ENCODE assay signal across 8 cellular contexts in the genomic region with DNA sequence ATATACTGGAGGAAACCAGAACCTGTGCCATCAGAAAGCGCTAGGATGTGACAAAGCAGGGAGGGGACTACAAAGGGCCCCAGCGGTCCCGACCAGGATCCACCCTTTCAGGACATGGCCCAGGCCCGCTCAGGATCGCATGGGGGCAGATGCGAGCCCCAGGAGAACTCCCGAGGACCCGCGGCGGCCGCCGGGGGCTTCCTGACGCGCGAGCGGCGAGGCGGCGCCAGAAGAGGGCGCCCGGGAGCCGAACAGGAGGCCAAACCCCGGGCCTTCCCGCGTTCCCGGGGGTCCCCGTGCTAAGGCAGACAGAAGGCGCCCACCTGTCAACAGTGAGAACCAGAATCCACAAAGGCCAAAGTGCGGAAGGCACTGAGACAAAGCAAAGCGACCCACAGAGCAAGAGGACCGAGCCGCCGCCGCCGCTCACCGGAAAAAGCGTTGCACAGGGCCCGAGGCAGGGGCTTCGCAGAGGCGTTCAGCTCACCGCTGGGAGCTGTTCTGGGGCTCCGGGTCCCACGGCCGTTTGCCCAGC. TPM values are rescaled to one million over a fixed set of nuclear protein-coding genes. Genes with fewer than 3 reads are reported as not detected.
DNase-seq lines count a peak whose midpoint lies in the region; ATAC-seq, FAIRE-seq and TF ChIP-seq lines count a peak whose summit lies in the region.

No MANE protein-coding gene starts in this region.

- H3K4me1 ChIP-seq in HUES64 (ENCODE audit: insufficient read depth, low read length) (no peaks in the 10 kb centered on the region), right atrium auricular region (no peaks in the 10 kb centered on the region)

- intact Hi-C loops in sciatic nerve (cut with DNase I) = no loop called here

- H3K27me3 ChIP-seq in HUES64 (ENCODE audit: insufficient read depth, low read length) (peaks cover 9% of the 10 kb centered on the region), right atrium auricular region (no peaks in the 10 kb centered on the region)

- H3K4me1 Mint-ChIP-seq in activated naive CD8-positive, alpha-beta T cell (ENCODE audit: low read depth) = peaks cover 19% of the 10 kb centered on the region

- H3K36me3 ChIP-seq in HUES64 (ENCODE audit: insufficient read depth, low read length) (no peaks in the 10 kb centered on the region), right atrium auricular region (no peaks in the 10 kb centered on the region)

- H3K27me3 Mint-ChIP-seq in activated naive CD8-positive, alpha-beta T cell = no peaks in the 10 kb centered on the region

- 1% methylated on average over 44 of the region's 44 CpGs for WGBS in HUES64

- H3K9me3 Mint-ChIP-seq in activated naive CD8-positive, alpha-beta T cell (ENCODE audit: low read depth) = no peaks in the 10 kb centered on the region

- H3K4me3 ChIP-seq in HUES64 (ENCODE audit: low read length) (peak overlapping the region; percentile 43; the same call in 1 of the 2 replicates), right atrium auricular region (peak overlapping the region; percentile 16 to 39)

- H3K9ac ChIP-seq in HUES64 (ENCODE audit: low read depth, low read length) = no peak overlapping the region

- peak overlapping the region; percentile 83 for H3K27ac Mint-ChIP-seq in activated naive CD8-positive, alpha-beta T cell

- ATAC-seq in SK-N-SH treated with all-trans-retinoic acid at 6 μM for 48 hours = peak; percentile 90
- ATAC-seq in sciatic nerve = peak; percentile 74
- ATAC-seq in HG03025 (IDR thresholded peaks at IDR 0.05; ENCODE audit: low FRiP score, unreplicated experiment) = no peak
- ATAC-seq in GM18909 (IDR thresholded peaks at IDR 0.05; ENCODE audit: poor library complexity, unreplicated experiment) = no peak

- TF ChIP-seq CTCF in D721Med (IDR thresholded peaks at IDR 0.05; ENCODE audit: insufficient read depth, missing control alignments) = peak; percentile 50
- TF ChIP-seq CTCF in right atrium auricular region (IDR thresholded peaks at IDR 0.05) = peak; percentile 68 to 84

- H3K9me3 ChIP-seq in HUES64 (ENCODE audit: insufficient read depth, low read depth, low read length) (no peaks in the 10 kb centered on the region), right atrium auricular region (no peaks in the 10 kb centered on the region)

- H3K27ac ChIP-seq in HUES64 (ENCODE audit: low read depth, low read length) (no peak overlapping the region), right atrium auricular region (no peak overlapping the region)

- peak overlapping the region; percentile 65 for H3K4me3 Mint-ChIP-seq in activated naive CD8-positive, alpha-beta T cell

- FAIRE-seq in D721Med (lab: Jason Lieb, UNC) = no peak

- H3K36me3 Mint-ChIP-seq in activated naive CD8-positive, alpha-beta T cell = no peaks in the 10 kb centered on the region

- DNase-seq in D721Med (ENCODE audit: insufficient read length, low spot score) (peak; percentile 57), right atrium auricular region (ENCODE audit: low spot score) (peak; percentile 73), sciatic nerve (ENCODE audit: low spot score) (peak; percentile 74)

TF ChIP-seq in SK-N-SH treated with all-trans-retinoic acid at 6 μM for 48 hours, 23 proteins besides CTCF, POLR2A, EP300 and RAD21:
- TF ChIP-seq SNAI2 (CRISPR knock-in tag; IDR thresholded peaks at IDR 0.05) (no peak), OSR1 (CRISPR knock-in tag; IDR thresholded peaks at IDR 0.05) (no peak), TSHZ2 (CRISPR knock-in tag; IDR thresholded peaks at IDR 0.05) (no peak), ZC3H10 (CRISPR knock-in tag; IDR thresholded peaks at IDR 0.05) (no peak), CREB5 (CRISPR knock-in tag; IDR thresholded peaks at IDR 0.05; ENCODE audit: low read depth) (no peak), ARNTL (CRISPR knock-in tag; IDR thresholded peaks at IDR 0.05; ENCODE audit: borderline replicate concordance, low read depth) (no peak), ZNF8 (CRISPR knock-in tag; IDR thresholded peaks at IDR 0.05) (no peak), PPARA (CRISPR knock-in tag; IDR thresholded peaks at IDR 0.05; ENCODE audit: borderline replicate concordance) (no peak), ZFP30 (CRISPR knock-in tag; IDR thresholded peaks at IDR 0.05) (no peak), ZFP3 (CRISPR knock-in tag; IDR thresholded peaks at IDR 0.05) (no peak), BACH2 (CRISPR knock-in tag; IDR thresholded peaks at IDR 0.05; ENCODE audit: borderline replicate concordance) (no peak), ZNF70 (CRISPR knock-in tag; IDR thresholded peaks at IDR 0.05) (no peak), RARB (CRISPR knock-in tag; IDR thresholded peaks at IDR 0.05) (no peak), ESRRG (CRISPR knock-in tag; IDR thresholded peaks at IDR 0.05) (no peak), TOX (CRISPR knock-in tag; IDR thresholded peaks at IDR 0.05; ENCODE audit: borderline replicate concordance) (no peak)
- TF ChIP-seq, protein P1, sequence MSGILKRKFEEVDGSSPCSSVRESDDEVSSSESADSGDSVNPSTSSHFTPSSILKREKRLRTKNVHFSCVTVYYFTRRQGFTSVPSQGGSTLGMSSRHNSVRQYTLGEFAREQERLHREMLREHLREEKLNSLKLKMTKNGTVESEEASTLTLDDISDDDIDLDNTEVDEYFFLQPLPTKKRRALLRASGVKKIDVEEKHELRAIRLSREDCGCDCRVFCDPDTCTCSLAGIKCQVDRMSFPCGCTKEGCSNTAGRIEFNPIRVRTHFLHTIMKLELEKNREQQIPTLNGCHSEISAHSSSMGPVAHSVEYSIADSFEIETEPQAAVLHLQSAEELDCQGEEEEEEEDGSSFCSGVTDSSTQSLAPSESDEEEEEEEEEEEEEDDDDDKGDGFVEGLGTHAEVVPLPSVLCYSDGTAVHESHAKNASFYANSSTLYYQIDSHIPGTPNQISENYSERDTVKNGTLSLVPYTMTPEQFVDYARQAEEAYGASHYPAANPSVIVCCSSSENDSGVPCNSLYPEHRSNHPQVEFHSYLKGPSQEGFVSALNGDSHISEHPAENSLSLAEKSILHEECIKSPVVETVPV (CRISPR knock-in tag; IDR thresholded peaks at IDR 0.05) = no peak
- TF ChIP-seq, protein P2, sequence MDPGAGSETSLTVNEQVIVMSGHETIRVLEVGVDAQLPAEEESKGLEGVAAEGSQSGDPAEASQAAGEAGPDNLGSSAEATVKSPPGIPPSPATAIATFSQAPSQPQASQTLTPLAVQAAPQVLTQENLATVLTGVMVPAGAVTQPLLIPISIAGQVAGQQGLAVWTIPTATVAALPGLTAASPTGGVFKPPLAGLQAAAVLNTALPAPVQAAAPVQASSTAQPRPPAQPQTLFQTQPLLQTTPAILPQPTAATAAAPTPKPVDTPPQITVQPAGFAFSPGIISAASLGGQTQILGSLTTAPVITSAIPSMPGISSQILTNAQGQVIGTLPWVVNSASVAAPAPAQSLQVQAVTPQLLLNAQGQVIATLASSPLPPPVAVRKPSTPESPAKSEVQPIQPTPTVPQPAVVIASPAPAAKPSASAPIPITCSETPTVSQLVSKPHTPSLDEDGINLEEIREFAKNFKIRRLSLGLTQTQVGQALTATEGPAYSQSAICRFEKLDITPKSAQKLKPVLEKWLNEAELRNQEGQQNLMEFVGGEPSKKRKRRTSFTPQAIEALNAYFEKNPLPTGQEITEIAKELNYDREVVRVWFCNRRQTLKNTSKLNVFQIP (CRISPR knock-in tag; IDR thresholded peaks at IDR 0.05; ENCODE audit: borderline replicate concordance, low read depth) = no peak

RNA-seq across cellular contexts. Expression of gene OPN1LW, which starts 7.3 kb away (rescaled TPM):
- not detected for polyA plus RNA-seq in HUES64 (2013, experiment 1 of 2)
- not detected for polyA plus RNA-seq in HUES64 (2013, experiment 2 of 2)
- total RNA-seq in right atrium auricular region = not detected
- not detected for total RNA-seq in sciatic nerve

RNA-seq across cellular contexts. Expression of gene MECP2, which starts 39.2 kb away (rescaled TPM):
- polyA plus RNA-seq in HUES64 (2013, experiment 1 of 2) = 16.5 TPM
- polyA plus RNA-seq in HUES64 (2013, experiment 2 of 2) = 17.9 TPM
- total RNA-seq in right atrium auricular region = 10 to 100 TPM; 52.7 to 69.1 TPM
- 85.6 TPM for total RNA-seq in sciatic nerve

RNA-seq across cellular contexts. Expression of gene OPN1MW, which starts 45.7 kb away (rescaled TPM):
- not detected for polyA plus RNA-seq in HUES64 (2013, experiment 1 of 2)
- polyA plus RNA-seq in HUES64 (2013, experiment 2 of 2) = not detected
- total RNA-seq in right atrium auricular region = not detected
- total RNA-seq in sciatic nerve = not detected

Comparison
In these comparisons a context has a peak if more than half of its experiments do, and no peak if none do; other contexts are left out.
1. ATAC-seq: peak in SK-N-SH treated with all-trans-retinoic acid at 6 μM for 48 hours (single experiment) and sciatic nerve (single experiment); none in HG03025 (single experiment) and GM18909 (single experiment).
2. Peak in every context shown above with its lines, with median percentiles within 50 percentile points of each other: DNase-seq.